22 cellular contexts compared by ENCODE assay signal in the genomic region with DNA sequence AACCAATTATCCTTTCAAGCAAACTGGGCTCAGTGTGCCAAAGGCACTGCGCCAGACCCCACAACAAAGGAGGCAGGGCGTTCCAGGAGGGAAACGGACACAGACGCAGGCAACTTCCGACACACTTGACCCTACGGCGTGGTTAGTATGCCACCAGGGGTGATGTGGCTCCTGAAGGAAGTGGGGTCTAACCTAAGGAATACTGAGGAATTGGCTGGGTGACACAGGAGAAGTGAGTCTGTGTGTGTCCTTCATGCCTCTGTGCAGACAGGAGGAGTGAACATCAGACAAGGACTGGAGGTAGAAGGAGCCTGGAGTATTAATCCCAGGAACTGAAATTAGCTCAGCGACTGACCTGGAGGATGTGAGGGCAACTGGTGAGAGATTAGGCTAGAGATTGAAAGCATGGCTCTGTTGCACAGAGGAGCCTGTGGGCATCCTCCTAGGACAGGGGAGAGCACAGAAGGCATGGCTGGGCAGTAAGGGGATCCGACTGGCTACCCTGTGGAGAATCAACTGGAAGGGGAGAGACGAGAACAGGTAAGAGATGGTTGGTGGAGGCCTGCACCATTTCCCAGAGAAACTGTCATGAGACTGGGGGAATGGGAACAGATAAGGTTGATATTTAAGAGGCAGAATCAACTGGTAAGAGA. TPM values are rescaled to one million over a fixed set of nuclear protein-coding genes. Genes with fewer than 3 reads are reported as not detected.
DNase-seq lines count a peak whose midpoint lies in the region; ATAC-seq, FAIRE-seq and TF ChIP-seq lines count a peak whose summit lies in the region.
"Had no signal": no experiment of that assay in that cellular context is flagged by ENCODE, and none has a peak within 500 bp of the region (broad histone marks: within the 10 kb centered on the region; RNA-seq: fewer than 3 reads in every experiment).

No MANE protein-coding gene starts in this region.

- H3K4me1 Mint-ChIP-seq in astrocyte (ENCODE audit: low read depth, unreplicated experiment) = peaks cover 43% of the 10 kb centered on the region
- H3K4me1 Mint-ChIP-seq: neural crest cell had no signal

- H3K36me3 ChIP-seq in astrocyte (ENCODE audit: insufficient read depth, low read length) (no peaks in the 10 kb centered on the region), left ventricle myocardium inferior (no peaks in the 10 kb centered on the region), smooth muscle cell (ENCODE audit: low read depth) (no peaks in the 10 kb centered on the region)
- H3K36me3 ChIP-seq: SJCRH30, stomach had no signal

- H4K20me1 ChIP-seq in astrocyte (ENCODE audit: insufficient read depth, low read length) (peaks cover 25% of the 10 kb centered on the region), smooth muscle cell (ENCODE audit: low read depth) (no peaks in the 10 kb centered on the region)

- no peak for FAIRE-seq in astrocyte (lab: Jason Lieb, UNC)

- no peak for TF ChIP-seq CTCF in astrocyte (IDR thresholded peaks at IDR 0.05; ENCODE audit: insufficient read depth, low read depth, low read length)
- TF ChIP-seq CTCF in left ventricle myocardium inferior (IDR thresholded peaks at IDR 0.05; ENCODE audit: borderline replicate concordance) = no peak
- TF ChIP-seq CTCF in smooth muscle cell (IDR thresholded peaks at IDR 0.05; ENCODE audit: borderline replicate concordance, insufficient read depth, poor library complexity, severe bottlenecking) = no peak

- H3K27ac ChIP-seq in astrocyte (ENCODE audit: low read depth, low read length) (no peak overlapping the region), left ventricle myocardium inferior (replicated peaks) (peak overlapping the region; percentile 56), smooth muscle cell (ENCODE audit: low read depth) (peak overlapping the region; percentile 31)
- H3K27ac ChIP-seq: SJCRH30, stomach had no signal

- H3K4me1 ChIP-seq in astrocyte (ENCODE audit: insufficient read depth, low read length) (peaks cover 21% of the 10 kb centered on the region), left ventricle myocardium inferior (peaks cover 21% of the 10 kb centered on the region), smooth muscle cell (ENCODE audit: low read depth) (no peaks in the 10 kb centered on the region)
- H3K4me1 ChIP-seq: SJCRH30, stomach had no signal

- H3K4me2 ChIP-seq in astrocyte (ENCODE audit: low read length) (peak overlapping the region; percentile 31), smooth muscle cell (peak overlapping the region; percentile 52)

- H3K79me2 ChIP-seq in astrocyte (ENCODE audit: insufficient read depth, low read length) (no peaks in the 10 kb centered on the region), smooth muscle cell (ENCODE audit: low read depth) (no peaks in the 10 kb centered on the region)

- H3K9ac ChIP-seq in astrocyte (ENCODE audit: low read length) = no peak overlapping the region
- H3K9ac ChIP-seq in smooth muscle cell (ENCODE audit: low read depth) = no peak overlapping the region

- H3F3A ChIP-seq in smooth muscle cell (ENCODE audit: low read depth) = no peaks in the 10 kb centered on the region

- H3K9me3 ChIP-seq in astrocyte (ENCODE audit: insufficient read depth, low read depth, low read length) (no peaks in the 10 kb centered on the region), left ventricle myocardium inferior (replicated peaks) (no peaks in the 10 kb centered on the region), smooth muscle cell (replicated peaks; ENCODE audit: low read depth) (no peaks in the 10 kb centered on the region)
- H3K9me3 ChIP-seq: Caco-2, mucosa of descending colon, SJCRH30, stomach had no signal

- WGBS in smooth muscle cell (ENCODE audit: low lambda C conversion rate) = 98% methylated on average over 10 of the region's 10 CpGs

- H2AFZ ChIP-seq in astrocyte (ENCODE audit: low read depth, low read length) (no peak overlapping the region), smooth muscle cell (ENCODE audit: low read depth) (no peak overlapping the region)

- peaks cover 2% of the 10 kb centered on the region for H3K27me3 Mint-ChIP-seq in astrocyte (ENCODE audit: low read depth, unreplicated experiment)

- H3K9me3 Mint-ChIP-seq in astrocyte (ENCODE audit: unreplicated experiment) = no peaks in the 10 kb centered on the region
- H3K9me3 Mint-ChIP-seq: neural crest cell had no signal

- H3K4me3 ChIP-seq in astrocyte (ENCODE audit: insufficient read depth, low read depth, low read length) = no peak overlapping the region
- no peak overlapping the region for H3K4me3 ChIP-seq in left ventricle myocardium inferior
- H3K4me3 ChIP-seq in smooth muscle cell = no peak overlapping the region
- H3K4me3 ChIP-seq: mucosa of descending colon, SJCRH30, stomach had no signal

- H3K27me3 ChIP-seq in astrocyte (ENCODE audit: insufficient read depth, low read length) = no peaks in the 10 kb centered on the region
- no peaks in the 10 kb centered on the region for H3K27me3 ChIP-seq in left ventricle myocardium inferior (ENCODE audit: low read depth)
- no peaks in the 10 kb centered on the region for H3K27me3 ChIP-seq in smooth muscle cell (ENCODE audit: low read depth)
- H3K27me3 ChIP-seq: SJCRH30, stomach had no signal

- peaks cover 16% of the 10 kb centered on the region for H3K36me3 Mint-ChIP-seq in astrocyte (ENCODE audit: low read depth, unreplicated experiment)
- H3K36me3 Mint-ChIP-seq: type B pancreatic cell had no signal

- ATAC-seq in HG03442 (IDR thresholded peaks at IDR 0.05; ENCODE audit: unreplicated experiment) = no peak
- ATAC-seq: left colon, mucosa of descending colon, PC-3 had no signal

- intact Hi-C loops in left ventricle myocardium inferior (cut with micrococcal nuclease) = no loop called here

- H3K27ac Mint-ChIP-seq in astrocyte (ENCODE audit: unreplicated experiment) = no peak overlapping the region
- H3K27ac Mint-ChIP-seq: type B pancreatic cell had no signal

- peak overlapping the region; percentile 12 for H3K4me3 Mint-ChIP-seq in astrocyte (ENCODE audit: unreplicated experiment)
- H3K4me3 Mint-ChIP-seq: neural crest cell, type B pancreatic cell had no signal

- DNase-seq in NCI-H1105 treated with DMSO at 0.1 percent for 48 hours (lab: John Stamatoyannopoulos, UW) (peak; percentile 46), NCI-H1105 (lab: John Stamatoyannopoulos, UW) (no peak), astrocyte (ENCODE audit: low read depth) (no peak), left ventricle myocardium inferior (peak; percentile 35), smooth muscle cell (lab: John Stamatoyannopoulos, UW; ENCODE audit: unreplicated experiment) (no peak)
- DNase-seq in activated effector memory CD4-positive, alpha-beta T cell treated with anti-CD3 and anti-CD28 coated beads, Interleukin-2, amount 50 U/mL, for 16 hours = no peak
- DNase-seq in stimulated activated CD4-positive, alpha-beta T cell treated with anti-CD3 and anti-CD28 coated beads, Interleukin-4, amount 100 ng/mL, for 4 hours = no peak
- DNase-seq: 8988T; activated gamma-delta T cell treated with Interleukin-2 at 50 U/mL for 16 hours; Caco-2; central memory CD4-positive, alpha-beta T cell; erythroblast; left colon; mucosa of descending colon; NCI-H146; NCI-H82; PC-3; SJCRH30; stomach had no signal

RNA-seq across cellular contexts. Expression of a gene that starts 27.8 kb away (rescaled TPM):
- 25.0 and 27.7 TPM in 2 replicates for total RNA-seq in astrocyte
- total RNA-seq in left ventricle myocardium inferior = 5.6 TPM
- 17.1 and 19.6 TPM in 2 replicates for total RNA-seq in smooth muscle cell
- 14.8 and 26.3 TPM in 2 replicates for polyA plus RNA-seq in smooth muscle cell

Comparison
In these comparisons a context has a peak if more than half of its experiments do, and no peak if none do; other contexts are left out.
1. DNase-seq: peak in NCI-H1105 treated with DMSO at 0.1 percent for 48 hours (single experiment) and left ventricle myocardium inferior (single experiment); none in NCI-H1105 (single experiment), astrocyte (single experiment), smooth muscle cell (single experiment), activated effector memory CD4-positive, alpha-beta T cell treated with anti-CD3 and anti-CD28 coated beads, Interleukin-2, amount 50 U/mL, for 16 hours (single experiment) and stimulated activated CD4-positive, alpha-beta T cell treated with anti-CD3 and anti-CD28 coated beads, Interleukin-4, amount 100 ng/mL, for 4 hours (0 of 2).